ENCODE assay signal across 10 cellular contexts in genomic region chr5:54021413-54022155, GRCh38.
DNase-seq lines count a peak whose midpoint lies in the region; ATAC-seq and TF ChIP-seq lines count a peak whose summit lies in the region.
"Had no signal": no experiment of that assay in that cellular context is flagged by ENCODE, and none has a peak within 500 bp of the region (broad histone marks: within the 10 kb centered on the region; RNA-seq: fewer than 3 reads in every experiment).

No MANE protein-coding gene starts in this region.

- peak overlapping the region; percentile 24 to 51 for H3K4me3 ChIP-seq in DND-41 (ENCODE audit: low read depth in 1 of 2, low read length in 2 of 2)
- no peak overlapping the region for H3K4me3 ChIP-seq in hepatocyte
- H3K4me3 ChIP-seq: pancreas had no signal

- H3K9me3 ChIP-seq in DND-41 (ENCODE audit: insufficient read depth, low read length, severe bottlenecking) (no peaks in the 10 kb centered on the region), KOPT-K1 (ENCODE audit: insufficient read depth, low read length, poor library complexity, severe bottlenecking) (no peaks in the 10 kb centered on the region), hepatocyte (ENCODE audit: low read depth) (no peaks in the 10 kb centered on the region)
- H3K9me3 ChIP-seq: pancreas had no signal

- DNase-seq in DND-41 (peak; percentile 55), hepatocyte (ENCODE audit: low spot score) (no peak), occipital lobe (lab: John Stamatoyannopoulos, UW) (no peak), NCI-H1930 (lab: John Stamatoyannopoulos, UW) (no peak)
- peak; percentile 20 for DNase-seq in activated CD4-positive, alpha-beta memory T cell treated with anti-CD3 and anti-CD28 coated beads, Interleukin-2, amount 10 ng/mL, durations not matched to agents 7 days and 5 days
- no peak for DNase-seq in activated effector memory CD4-positive, alpha-beta T cell treated with anti-CD3 and anti-CD28 coated beads, Interleukin-2, amount 50 U/mL, for 16 hours
- DNase-seq: NCI-H2107, pancreas had no signal

- H3K4me2 ChIP-seq in DND-41 (ENCODE audit: insufficient read depth, low read length) (peak overlapping the region; percentile 67), hepatocyte (peak overlapping the region; percentile 21)

- H3K9ac ChIP-seq in DND-41 (ENCODE audit: low read depth, low read length), result peak overlapping the region; percentile 58

- TF ChIP-seq CTCF in DND-41 (IDR thresholded peaks at IDR 0.05; ENCODE audit: borderline replicate concordance, extremely low read depth, low read length, poor library complexity, severe bottlenecking), result no peak
- no peak for TF ChIP-seq CTCF in hepatocyte (IDR thresholded peaks at IDR 0.05; ENCODE audit: poor library complexity)

- H3K27ac ChIP-seq in DND-41 (ENCODE audit: low read length) (peak overlapping the region; percentile 92), KOPT-K1 (ENCODE audit: low read depth, low read length, poor library complexity, severe bottlenecking) (peak overlapping the region; percentile 16), hepatocyte (peak overlapping the region; percentile 54)
- H3K27ac ChIP-seq: pancreas had no signal

- peak overlapping the region; percentile 83 for H3K27ac Mint-ChIP-seq in activated CD4-positive, alpha-beta memory T cell treated with anti-CD3 and anti-CD28 coated beads, Interleukin-2, amount 10 ng/mL, durations not matched to agents 7 days and 5 days

- H3K79me2 ChIP-seq in DND-41 (ENCODE audit: insufficient read depth, low read length), result no peaks in the 10 kb centered on the region; the same call in 1 of the 2 replicates
- no peaks in the 10 kb centered on the region for H3K79me2 ChIP-seq in hepatocyte

- H3K36me3 ChIP-seq in DND-41 (ENCODE audit: insufficient read depth, low read length), result no peaks in the 10 kb centered on the region
- no peaks in the 10 kb centered on the region for H3K36me3 ChIP-seq in KOPT-K1 (ENCODE audit: insufficient read depth, low read length)
- no peaks in the 10 kb centered on the region for H3K36me3 ChIP-seq in hepatocyte (replicated peaks; ENCODE audit: insufficient read depth, low read depth)
- H3K36me3 ChIP-seq: pancreas had no signal

- no peaks in the 10 kb centered on the region for H3K9me3 Mint-ChIP-seq in activated CD4-positive, alpha-beta memory T cell treated with anti-CD3 and anti-CD28 coated beads, Interleukin-2, amount 10 ng/mL, durations not matched to agents 7 days and 5 days

- no peaks in the 10 kb centered on the region for H3K27me3 Mint-ChIP-seq in activated CD4-positive, alpha-beta memory T cell treated with anti-CD3 and anti-CD28 coated beads, Interleukin-2, amount 10 ng/mL, durations not matched to agents 7 days and 5 days

- peak overlapping the region; percentile 79 for H2AFZ ChIP-seq in DND-41 (ENCODE audit: low read depth, low read length)
- no peak overlapping the region for H2AFZ ChIP-seq in hepatocyte

- no peaks in the 10 kb centered on the region for H3K9me2 ChIP-seq in hepatocyte (replicated peaks; ENCODE audit: insufficient read depth)

- WGBS in hepatocyte (ENCODE audit: low lambda C conversion rate, missing lambda C conversion rate), result 62% methylated on average over 5 of the region's 5 CpGs

- ATAC-seq in DND-41 (ENCODE audit: insufficient read depth, low read depth), result peak; percentile 83
- ATAC-seq in GM21717 (IDR thresholded peaks at IDR 0.05; ENCODE audit: unreplicated experiment), result no peak
- ATAC-seq: pancreas had no signal

- CTCF ChIA-PET in activated CD4-positive, alpha-beta memory T cell treated with anti-CD3 and anti-CD28 coated beads, Interleukin-2, amount 10 ng/mL, durations not matched to agents 7 days and 5 days (lab: Charles Lee), result no interaction called here

- H3K27me3 ChIP-seq in DND-41 (ENCODE audit: insufficient read depth, low read length, poor library complexity), result no peaks in the 10 kb centered on the region
- no peaks in the 10 kb centered on the region for H3K27me3 ChIP-seq in hepatocyte
- H3K27me3 ChIP-seq: pancreas had no signal

- H3K4me1 Mint-ChIP-seq in activated CD4-positive, alpha-beta memory T cell treated with anti-CD3 and anti-CD28 coated beads, Interleukin-2, amount 10 ng/mL, durations not matched to agents 7 days and 5 days, result peaks cover 27% of the 10 kb centered on the region

- H3K36me3 Mint-ChIP-seq in activated CD4-positive, alpha-beta memory T cell treated with anti-CD3 and anti-CD28 coated beads, Interleukin-2, amount 10 ng/mL, durations not matched to agents 7 days and 5 days (ENCODE audit: low read depth), result peaks cover 7% of the 10 kb centered on the region

- peaks cover 36% of the 10 kb centered on the region for H3K4me1 ChIP-seq in DND-41 (ENCODE audit: insufficient read depth, low read length)
- peaks cover 9% of the 10 kb centered on the region for H3K4me1 ChIP-seq in hepatocyte (ENCODE audit: insufficient read depth)

- H4K20me1 ChIP-seq in DND-41 (ENCODE audit: insufficient read depth, low read length), result no peaks in the 10 kb centered on the region
- H4K20me1 ChIP-seq in hepatocyte (ENCODE audit: insufficient read depth, poor library complexity, severe bottlenecking), result no peaks in the 10 kb centered on the region

- POLR2A ChIA-PET in activated CD4-positive, alpha-beta memory T cell treated with anti-CD3 and anti-CD28 coated beads, Interleukin-2, amount 10 ng/mL, durations not matched to agents 7 days and 5 days (lab: Charles Lee), result no interaction called here

- peak overlapping the region; percentile 70 for H3K4me3 Mint-ChIP-seq in activated CD4-positive, alpha-beta memory T cell treated with anti-CD3 and anti-CD28 coated beads, Interleukin-2, amount 10 ng/mL, durations not matched to agents 7 days and 5 days

Comparison
In these comparisons a context has a peak if more than half of its experiments do, and no peak if none do; other contexts are left out.
1. DNase-seq: peak in DND-41 (single experiment) and activated CD4-positive, alpha-beta memory T cell treated with anti-CD3 and anti-CD28 coated beads, Interleukin-2, amount 10 ng/mL, durations not matched to agents 7 days and 5 days (single experiment); none in hepatocyte (single experiment), occipital lobe (single experiment), activated effector memory CD4-positive, alpha-beta T cell treated with anti-CD3 and anti-CD28 coated beads, Interleukin-2, amount 50 U/mL, for 16 hours (single experiment) and NCI-H1930 (0 of 2).
2. H3K27ac ChIP-seq: peak in every context shown above with its lines; median percentile 92 in DND-41; 54 in hepatocyte; 16 in KOPT-K1.